In the genomic region with DNA sequence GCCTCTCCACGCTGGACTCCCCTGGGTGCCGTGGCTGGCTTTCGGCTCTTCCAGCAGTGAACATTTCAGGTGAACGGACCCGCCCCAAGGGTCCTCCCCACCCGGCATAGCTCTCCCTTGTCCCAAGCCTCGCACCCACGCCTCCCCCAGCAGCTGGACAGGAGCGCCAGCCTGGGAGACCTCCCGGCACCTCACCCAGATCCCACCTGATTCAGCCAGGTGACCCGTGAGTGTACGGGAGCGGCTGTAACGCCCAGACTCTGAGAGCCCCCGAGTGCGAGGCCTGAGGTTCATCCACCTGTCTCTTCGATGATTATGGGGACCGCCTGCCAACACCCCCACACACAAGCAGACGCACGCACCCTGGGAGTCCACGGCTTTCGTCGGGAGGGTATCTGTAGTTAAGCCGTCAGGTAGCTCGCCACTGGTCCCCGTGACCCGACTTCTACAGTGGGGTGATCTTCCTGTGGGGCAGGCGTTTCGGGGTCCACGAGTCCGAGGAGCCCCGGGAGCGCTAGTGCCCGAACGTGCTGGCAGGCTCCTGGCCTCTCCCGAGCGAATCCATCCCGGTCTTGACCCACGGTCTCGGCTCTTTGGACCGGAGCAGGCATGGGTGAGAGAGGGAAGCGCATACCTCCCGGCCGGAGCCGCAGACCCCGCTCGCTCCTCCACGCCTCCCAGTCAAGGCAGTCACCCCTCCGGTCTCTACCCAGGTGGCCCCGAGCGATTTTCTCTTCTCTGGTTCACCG, we compare ENCODE assay signal across 8 cellular contexts. TPM values are rescaled to one million over a fixed set of nuclear protein-coding genes. Genes with fewer than 3 reads are reported as not detected.
DNase-seq lines count a peak whose midpoint lies in the region; ATAC-seq and TF ChIP-seq lines count a peak whose summit lies in the region.

No MANE protein-coding gene starts in this region.

- H3K36me3 ChIP-seq in right atrium auricular region (no peaks in the 10 kb centered on the region), smooth muscle cell (ENCODE audit: low read depth) (no peaks in the 10 kb centered on the region)

- H3K9ac ChIP-seq in smooth muscle cell (ENCODE audit: low read depth) = peak overlapping the region; percentile 4

- ATAC-seq in GM18505 (IDR thresholded peaks at IDR 0.05; ENCODE audit: unreplicated experiment) (no peak), GM21825 (IDR thresholded peaks at IDR 0.05; ENCODE audit: unreplicated experiment) (no peak)

- H3K4me1 ChIP-seq in right atrium auricular region (peaks cover 0 to 29% of the 10 kb centered on the region in 2 donors), smooth muscle cell (ENCODE audit: low read depth) (peaks cover 8% of the 10 kb centered on the region)

- H3K4me2 ChIP-seq in smooth muscle cell = peak overlapping the region; percentile 93

- no peaks in the 10 kb centered on the region for H4K20me1 ChIP-seq in smooth muscle cell (ENCODE audit: low read depth)

- no peak for TF ChIP-seq CTCF in right atrium auricular region (IDR thresholded peaks at IDR 0.05)
- no peak for TF ChIP-seq CTCF in smooth muscle cell (IDR thresholded peaks at IDR 0.05; ENCODE audit: borderline replicate concordance, insufficient read depth, poor library complexity, severe bottlenecking)

- H3F3A ChIP-seq in smooth muscle cell (ENCODE audit: low read depth) = peaks cover 3% of the 10 kb centered on the region

- H3K4me3 ChIP-seq in right atrium auricular region = peak overlapping the region; percentile 66 to 68
- peak overlapping the region; percentile 73 for H3K4me3 ChIP-seq in smooth muscle cell

- peak; percentile 41 for DNase-seq in HT-29 (ENCODE audit: low spot score)
- DNase-seq in activated T-cell treated with anti-CD3 and anti-CD28 coated beads, Interleukin-2, amount 50 U/mL, for 1 hour = peak; percentile 64
- DNase-seq in right atrium auricular region (ENCODE audit: low spot score) = no peak
- DNase-seq in smooth muscle cell (lab: John Stamatoyannopoulos, UW; ENCODE audit: unreplicated experiment) = no peak
- DNase-seq in NCI-H1417 treated with DMSO at 0.1 percent for 48 hours (lab: John Stamatoyannopoulos, UW) = no peak
- DNase-seq in H4 (ENCODE audit: low spot score) = no peak

- H3K79me2 ChIP-seq in smooth muscle cell (ENCODE audit: low read depth) = no peaks in the 10 kb centered on the region

- 3% methylated on average over 40 of the region's 52 CpGs for WGBS in smooth muscle cell (ENCODE audit: low lambda C conversion rate)

- no peak for TF ChIP-seq POLR2A in GM18505 (IDR thresholded peaks at IDR 0.05; ENCODE audit: borderline replicate concordance, extremely low read depth, insufficient read depth, insufficient read length)

- H3K27ac ChIP-seq in right atrium auricular region (peak overlapping the region; percentile 93 to 94), smooth muscle cell (ENCODE audit: low read depth) (no peak overlapping the region)

- H3K9me3 ChIP-seq in right atrium auricular region = no peaks in the 10 kb centered on the region
- H3K9me3 ChIP-seq in smooth muscle cell (replicated peaks; ENCODE audit: low read depth) = no peaks in the 10 kb centered on the region

- H3K27me3 ChIP-seq in right atrium auricular region = no peaks in the 10 kb centered on the region
- no peaks in the 10 kb centered on the region for H3K27me3 ChIP-seq in smooth muscle cell (ENCODE audit: low read depth)

- peak overlapping the region; percentile 91 for H2AFZ ChIP-seq in smooth muscle cell (ENCODE audit: low read depth)

RNA-seq across cellular contexts. Expression of a gene that starts 14.9 kb away (rescaled TPM):
- 2.9 and 5.5 TPM in 2 replicates for total RNA-seq in HT-29 (2014; rRNA removed; shearing (Covaris generic))
- total RNA-seq in right atrium auricular region = 1 to 10 TPM; 4.1 to 7.7 TPM
- 3.4 TPM in 1 of 2 replicates, not detected in the other for total RNA-seq in smooth muscle cell
- polyA plus RNA-seq in smooth muscle cell = 0.45 TPM in 1 of 2 replicates, not detected in the other
- total RNA-seq in H4 (2014; rRNA removed; shearing (Covaris generic)) = 0.10 and 0.27 TPM in 2 replicates

RNA-seq across cellular contexts. Expression of a gene that starts 32.9 kb away (rescaled TPM):
- 29.9 and 37.9 TPM in 2 replicates for total RNA-seq in HT-29 (2014; rRNA removed; shearing (Covaris generic))
- total RNA-seq in right atrium auricular region (10 to 100 TPM; 10.0 to 11.2 TPM), smooth muscle cell (6.3 and 7.5 TPM in 2 replicates)
- polyA plus RNA-seq in smooth muscle cell = 2.4 and 2.6 TPM in 2 replicates
- 10.5 and 12.0 TPM in 2 replicates for total RNA-seq in H4 (2014; rRNA removed; shearing (Covaris generic))

RNA-seq across cellular contexts. Expression of a gene that starts 42.8 kb away (rescaled TPM):
- not detected in 2 replicates for total RNA-seq in HT-29 (2014; rRNA removed; shearing (Covaris generic))
- not detected for total RNA-seq in right atrium auricular region
- not detected in 2 replicates for total RNA-seq in smooth muscle cell
- not detected in 2 replicates for polyA plus RNA-seq in smooth muscle cell
- not detected in 2 replicates for total RNA-seq in H4 (2014; rRNA removed; shearing (Covaris generic))

RNA-seq across cellular contexts. Expression of a gene that starts 53.6 kb away (rescaled TPM):
- 4,450 and 4,738 TPM in 2 replicates for total RNA-seq in HT-29 (2014; rRNA removed; shearing (Covaris generic))
- total RNA-seq in right atrium auricular region (1,000 to 10,000 TPM; 1,155 to 1,413 TPM), smooth muscle cell (2,098 and 2,144 TPM in 2 replicates)
- polyA plus RNA-seq in smooth muscle cell = 617 and 686 TPM in 2 replicates
- total RNA-seq in H4 (2014; rRNA removed; shearing (Covaris generic)) = 4,964 and 5,175 TPM in 2 replicates

RNA-seq across cellular contexts. Expression of a gene that starts 59.2 kb away (rescaled TPM):
- total RNA-seq in HT-29 (2014; rRNA removed; shearing (Covaris generic)) = not detected in 2 replicates
- not detected for total RNA-seq in right atrium auricular region
- not detected in 2 replicates for total RNA-seq in smooth muscle cell
- polyA plus RNA-seq in smooth muscle cell = not detected in 2 replicates
- total RNA-seq in H4 (2014; rRNA removed; shearing (Covaris generic)) = not detected in 2 replicates

Comparison
In these comparisons a context has a peak if more than half of its experiments do, and no peak if none do; other contexts are left out.
1. DNase-seq: peak in HT-29 (single experiment) and activated T-cell treated with anti-CD3 and anti-CD28 coated beads, Interleukin-2, amount 50 U/mL, for 1 hour (single experiment); none in right atrium auricular region (single experiment), smooth muscle cell (single experiment), NCI-H1417 treated with DMSO at 0.1 percent for 48 hours (single experiment) and H4 (single experiment).